8 cellular contexts compared by ENCODE assay signal in the genomic region with DNA sequence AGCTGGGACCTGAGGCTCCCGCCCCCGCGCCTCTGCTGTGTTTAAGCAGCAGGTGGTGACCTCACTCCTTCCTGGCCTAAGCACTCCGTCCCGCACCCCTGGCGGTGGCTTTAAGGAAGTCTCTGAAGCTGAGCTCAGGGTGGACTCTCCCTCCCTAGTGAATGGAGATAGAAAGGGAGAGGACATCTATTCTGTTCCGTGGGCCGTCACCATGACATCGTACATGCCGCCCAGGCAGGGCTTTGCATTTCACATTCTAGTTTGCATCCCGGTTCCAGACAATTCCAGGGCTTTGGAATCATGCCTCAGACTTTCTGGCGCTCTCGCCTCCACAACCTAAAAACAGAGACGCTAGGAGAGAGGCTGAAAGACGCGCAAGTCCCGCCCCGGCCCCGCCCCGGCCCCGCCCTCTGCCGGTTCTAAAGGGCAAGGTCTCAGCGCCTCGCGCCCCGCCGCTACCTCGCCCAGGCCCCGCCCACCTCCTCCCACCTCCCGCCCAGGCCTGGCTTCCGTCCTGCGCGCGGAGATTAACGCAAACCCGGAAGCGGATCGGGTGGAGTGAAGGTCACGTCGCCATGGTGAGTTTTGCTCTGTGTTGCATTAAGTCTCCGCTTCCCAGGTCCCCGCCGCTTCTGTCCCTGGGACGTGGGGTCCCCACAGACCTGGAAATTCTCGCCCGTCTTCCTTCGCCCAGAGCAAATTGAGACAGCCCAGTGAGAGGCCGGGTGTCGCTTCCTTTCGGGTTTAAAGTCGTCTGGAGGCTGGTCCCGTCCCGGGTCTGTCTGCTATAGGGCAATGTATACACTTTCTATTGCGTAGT. TPM values are rescaled to one million over a fixed set of nuclear protein-coding genes. Genes with fewer than 3 reads are reported as not detected.
DNase-seq lines count a peak whose midpoint lies in the region; ATAC-seq and TF ChIP-seq lines count a peak whose summit lies in the region.

A gene (plus strand): TSS at position 535 of the 820 bp plus-strand sequence. CDS start 15,617 bp downstream, outside the sequence.

- peak within 1 kb of the TSS; percentile 85 for H2AFZ ChIP-seq in ACC112 (ENCODE audit: low read length, unreplicated experiment)

- POLR2A ChIA-PET in activated B cell treated with CpG ODN at 0.5 μM for 24 hours (lab: Charles Lee), result interaction anchor here (0.6 to 1.0 kb wide), 9 partner anchors 8 to 1674 kb away, joined by 3 to 9 read pairs (median 3); a partner anchor contains a TSS

- ATAC-seq in GM18867 (IDR thresholded peaks at IDR 0.05; ENCODE audit: unreplicated experiment) (peak; percentile 90), HG03103 (IDR thresholded peaks at IDR 0.05; ENCODE audit: low read depth, unreplicated experiment) (peak; percentile 71), activated B cell treated with CpG ODN at 0.5 μM for 24 hours (ENCODE audit: low read depth) (peak; percentile 89)

- H3K27me3 ChIP-seq in ACC112 (ENCODE audit: insufficient read depth, low read length), result no peaks in the 10 kb centered on the region
- no peaks in the 10 kb centered on the region for H3K27me3 ChIP-seq in spleen (replicated peaks in 1 of 7)

- peak within 1 kb of the TSS; percentile 95 for H3K4me3 ChIP-seq in ACC112 (ENCODE audit: low read depth, low read length)
- peak within 1 kb of the TSS; percentile 69 to 80 for H3K4me3 ChIP-seq in cardiac fibroblast (replicated peaks in 1 of 2; ENCODE audit: low read depth in 2 of 2, low read length in 2 of 2)
- peak within 1 kb of the TSS; percentile 66 to 90 (median 73) for H3K4me3 ChIP-seq in spleen

- H3K27ac ChIP-seq in ACC112 (ENCODE audit: low read depth, low read length) (peak within 1 kb of the TSS; percentile 70; the same call in 1 of the 2 replicates), spleen (peak within 1 kb of the TSS; percentile 88 to 93 (median 91))

- CTCF ChIA-PET in activated B cell treated with CpG ODN at 0.5 μM for 24 hours (lab: Charles Lee), result interaction anchor here (0.6 kb wide), 1 partner anchor 183 kb away, joined by 3 read pairs; no protein-coding TSS in a partner anchor

- H3K27me3 Mint-ChIP-seq in activated B cell treated with CpG ODN at 0.5 μM for 24 hours, result no peaks in the 10 kb centered on the region

- H3K9me3 Mint-ChIP-seq in activated B cell treated with CpG ODN at 0.5 μM for 24 hours, result peaks cover 5% of the 10 kb centered on the region

- peak within 1 kb of the TSS; percentile 98 for H3K4me3 Mint-ChIP-seq in activated B cell treated with CpG ODN at 0.5 μM for 24 hours

- intact Hi-C loops in activated B cell treated with CpG ODN at 0.5 μM for 24 hours (cut with micrococcal nuclease) (loop anchor here (1.0 to 5.0 kb wide), 12 partner anchors 8 to 415 kb away; a partner anchor contains a TSS), spleen (cut with DNase I; ENCODE audit: low total_unique reads) (no loop called here)

- H3K79me2 ChIP-seq in ACC112 (ENCODE audit: control insufficient read depth, insufficient read depth, low read length, unreplicated experiment), result peaks cover 19% of the 10 kb centered on the region

- H3K36me3 ChIP-seq in ACC112 (ENCODE audit: insufficient read depth, low read length) (no peaks in the 10 kb centered on the region), spleen (peaks cover 0 to under 1% (median 0%) of the 10 kb centered on the region in 6 donors)

- peaks cover 5% of the 10 kb centered on the region for H3K4me1 ChIP-seq in ACC112 (ENCODE audit: control insufficient read depth, insufficient read depth, low read length, unreplicated experiment)
- peaks cover 5 to 39% (median 17%) of the 10 kb centered on the region in 6 donors for H3K4me1 ChIP-seq in spleen

- WGBS in spleen, 5 donors, result 0 to 1% (median 1%) methylated on average over 44 to 54 of the region's 54 CpGs

- TF ChIP-seq CTCF in activated B cell treated with CpG ODN at 0.5 μM for 24 hours (IDR thresholded peaks at IDR 0.05) (no peak), cardiac fibroblast (IDR thresholded peaks at IDR 0.05; ENCODE audit: low read depth, low read length) (peak; percentile 71), spleen (IDR thresholded peaks at IDR 0.05 in 8 of 11, conservative IDR thresholded peaks at IDR 0.05 in 3 of 11) (peak; percentile 41 to 78 (median 69))

- peak; percentile 87 for DNase-seq in NCI-H2196 (lab: John Stamatoyannopoulos, UW; ENCODE audit: unreplicated experiment)
- peak; percentile 79 for DNase-seq in activated B cell treated with CpG ODN at 0.5 μM for 24 hours
- DNase-seq in cardiac fibroblast (ENCODE audit: low read depth in 2 of 2), result peak; percentile 92 to 94
- DNase-seq in inferior parietal cortex (ENCODE audit: extremely low spot score), result peak; percentile 83
- DNase-seq in spleen, result peak; percentile 100

- peaks cover 25% of the 10 kb centered on the region for H3K4me1 Mint-ChIP-seq in activated B cell treated with CpG ODN at 0.5 μM for 24 hours

- TF ChIP-seq POLR2A in spleen (IDR thresholded peaks at IDR 0.05), result peak in 1 of 3 donors; percentile 57

- peak within 1 kb of the TSS; percentile 98 for H3K27ac Mint-ChIP-seq in activated B cell treated with CpG ODN at 0.5 μM for 24 hours

- peaks cover 23% of the 10 kb centered on the region for H3K36me3 Mint-ChIP-seq in activated B cell treated with CpG ODN at 0.5 μM for 24 hours (ENCODE audit: low read depth)

- H3K9me3 ChIP-seq in spleen, result peaks cover 0 to 43% (median 32%) of the 10 kb centered on the region in 8 donors

RNA-seq across cellular contexts. Expression of the gene that starts here (rescaled TPM):
- 31.1 and 33.7 TPM in 2 replicates for total RNA-seq in activated B cell treated with CpG ODN at 0.5 μM for 24 hours
- total RNA-seq in spleen, result 10 to 100 TPM; 24.3 to 36.3 (median 28.4) TPM
- 1 to 10 TPM; 1.6 to 4.6 (median 1.7) TPM for polyA plus RNA-seq in spleen

Comparison
In these comparisons a context has a peak if more than half of its experiments do, and no peak if none do; other contexts are left out.
1. Peak in every context shown above with its lines: DNase-seq, ATAC-seq, H3K4me3 ChIP-seq and H3K27ac ChIP-seq.